ENCODE assay signal across 9 cellular contexts in genomic region chr12:77010637-77011548, GRCh38. TPM values are rescaled to one million over a fixed set of nuclear protein-coding genes. Genes with fewer than 3 reads are reported as not detected.
DNase-seq lines count a peak whose midpoint lies in the region; ATAC-seq and TF ChIP-seq lines count a peak whose summit lies in the region.
"Had no signal": no experiment of that assay in that cellular context is flagged by ENCODE, and none has a peak within 500 bp of the region (broad histone marks: within the 10 kb centered on the region; RNA-seq: fewer than 3 reads in every experiment).

No MANE protein-coding gene starts in this region.

- H3K4me1 Mint-ChIP-seq in CD8-positive, alpha-beta memory T cell: peaks cover 4 to 6% (median 6%) of the 10 kb centered on the region in 3 donors

- H3K27me3 ChIP-seq in CD8-positive, alpha-beta memory T cell (ENCODE audit: insufficient read depth, low read length, poor library complexity, severe bottlenecking): no peaks in the 10 kb centered on the region
- no peaks in the 10 kb centered on the region for H3K27me3 ChIP-seq in lower lobe of right lung (ENCODE audit: low read depth)

- peak; percentile 89 for ATAC-seq in GM19452 (IDR thresholded peaks at IDR 0.05; ENCODE audit: unreplicated experiment)
- peak; percentile 94 for ATAC-seq in HG03520 (IDR thresholded peaks at IDR 0.05; ENCODE audit: unreplicated experiment)
- ATAC-seq in lower lobe of right lung: peak; percentile 75 to 81

- peak; percentile 97 for TF ChIP-seq CTCF in lower lobe of right lung (IDR thresholded peaks at IDR 0.05)

- no peaks in the 10 kb centered on the region for H3K9me3 ChIP-seq in CD8-positive, alpha-beta memory T cell (ENCODE audit: low read length)
- no peaks in the 10 kb centered on the region for H3K9me3 ChIP-seq in lower lobe of right lung

- no peaks in the 10 kb centered on the region for H3K4me1 ChIP-seq in CD8-positive, alpha-beta memory T cell (ENCODE audit: insufficient read depth, low read length)
- peaks cover 6% of the 10 kb centered on the region for H3K4me1 ChIP-seq in lower lobe of right lung

- CTCF ChIA-PET in CD8-positive, alpha-beta memory T cell (lab: Charles Lee): interaction anchor here (0.6 to 2.6 kb wide), 18 partner anchors 8 to 391 kb away, joined by 3 to 21 read pairs (median 4); no protein-coding TSS in a partner anchor

- no peaks in the 10 kb centered on the region for H3K36me3 ChIP-seq in CD8-positive, alpha-beta memory T cell (ENCODE audit: insufficient read depth, low read length)
- H3K36me3 ChIP-seq in lower lobe of right lung: no peaks in the 10 kb centered on the region

- no peak overlapping the region for H3K27ac Mint-ChIP-seq in CD8-positive, alpha-beta memory T cell
- H3K27ac Mint-ChIP-seq: activated naive CD8-positive, alpha-beta T cell had no signal

- no peak overlapping the region for H3K27ac ChIP-seq in CD8-positive, alpha-beta memory T cell (ENCODE audit: low read depth, low read length)
- no peak overlapping the region for H3K27ac ChIP-seq in lower lobe of right lung

- H3K4me3 ChIP-seq in CD8-positive, alpha-beta memory T cell (ENCODE audit: low read length): no peak overlapping the region
- H3K4me3 ChIP-seq in lower lobe of right lung: no peak overlapping the region

- no peaks in the 10 kb centered on the region for H3K9me3 Mint-ChIP-seq in CD8-positive, alpha-beta memory T cell

- H3K27me3 Mint-ChIP-seq in CD8-positive, alpha-beta memory T cell: peaks cover 6 to 33% of the 10 kb centered on the region in 2 donors

- intact Hi-C loops in lower lobe of right lung (cut with DNase I): no loop called here

- POLR2A ChIA-PET in CD8-positive, alpha-beta memory T cell (lab: Charles Lee): no interaction called here

- H3K36me3 Mint-ChIP-seq in CD8-positive, alpha-beta memory T cell: no peaks in the 10 kb centered on the region
- H3K36me3 Mint-ChIP-seq: activated naive CD8-positive, alpha-beta T cell had no signal

- peak; percentile 19 to 71 (median 33) for DNase-seq in CD8-positive, alpha-beta memory T cell
- DNase-seq in NCI-H524 treated with DMSO at 0.1 percent for 48 hours (lab: John Stamatoyannopoulos, UW) (peak; percentile 41), dermis blood vessel endothelial cell (peak; percentile 80), lower lobe of right lung (peak; percentile 57)
- DNase-seq in activated CD4-positive, alpha-beta T cell treated with anti-CD3 and anti-CD28 coated beads, Interleukin-2, amount 50 U/mL, for 1 hour: peak; percentile 56
- peak; percentile 35 for DNase-seq in stimulated activated CD8-positive, alpha-beta memory T cell treated with anti-CD3 and anti-CD28 coated beads, Interleukin-12 subunit alpha, Interleukin-12 subunit beta, amount 100 ng/mL, for 1 hour (ENCODE audit: low read depth)

- H3K4me3 Mint-ChIP-seq in CD8-positive, alpha-beta memory T cell: peak overlapping the region in 1 of 7 donors; percentile 23
- H3K4me3 Mint-ChIP-seq: activated naive CD8-positive, alpha-beta T cell had no signal

RNA-seq across cellular contexts. Expression of gene E2F7, which starts 54.5 kb away (rescaled TPM):
- 10 to 100 TPM in 1 of 2 experiments, 1 to 10 TPM in 1; 7.9 to 10.7 TPM for total RNA-seq in CD8-positive, alpha-beta memory T cell
- not detected for polyA plus RNA-seq in CD8-positive, alpha-beta memory T cell
- total RNA-seq in dermis blood vessel endothelial cell (7.3 and 13.4 TPM in 2 replicates), lower lobe of right lung (1.0 TPM)
